Comparison of ENCODE assay signal across 10 cellular contexts in the genomic region with DNA sequence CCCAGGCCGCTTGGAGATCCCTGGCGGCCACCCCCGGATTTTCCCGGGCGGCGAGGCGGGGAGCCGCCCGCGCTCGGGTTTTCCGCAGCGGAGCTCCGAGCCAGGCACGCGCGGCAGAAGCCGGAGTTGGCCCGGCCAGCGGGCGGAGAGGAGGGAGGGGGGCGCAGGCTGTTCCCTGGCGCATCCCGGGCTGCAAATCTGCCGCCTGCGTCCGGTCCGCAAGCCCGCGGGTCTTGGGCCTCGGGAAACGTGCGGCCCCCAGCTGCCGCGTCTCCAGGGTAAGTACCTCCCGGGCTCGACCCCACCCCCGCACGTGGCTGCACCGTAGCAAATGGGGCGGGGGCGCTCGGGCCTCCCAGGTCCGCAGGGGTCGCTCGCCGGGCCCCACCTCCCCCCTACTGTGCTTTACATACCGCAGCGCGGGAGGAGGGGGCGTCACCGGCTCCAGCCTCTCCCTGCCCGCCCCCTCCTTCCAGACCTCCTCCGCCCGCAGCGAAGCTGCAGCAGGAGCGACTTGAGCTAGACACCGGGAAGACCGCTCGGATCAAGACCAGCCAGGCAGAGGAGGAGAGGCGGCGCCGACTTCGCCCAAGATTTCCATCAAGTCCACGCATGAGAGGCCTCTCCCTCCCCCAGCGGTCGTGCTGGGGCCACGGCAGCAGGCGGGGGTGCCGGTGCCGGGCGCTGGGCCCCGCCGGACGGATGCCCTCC. TPM values are rescaled to one million over a fixed set of nuclear protein-coding genes. Genes with fewer than 3 reads are reported as not detected.
DNase-seq lines count a peak whose midpoint lies in the region; ATAC-seq and TF ChIP-seq lines count a peak whose summit lies in the region.
"Had no signal": no experiment of that assay in that cellular context is flagged by ENCODE, and none has a peak within 500 bp of the region (broad histone marks: within the 10 kb centered on the region; RNA-seq: fewer than 3 reads in every experiment).

No MANE protein-coding gene starts in this region.

- in situ Hi-C loops in Panc1 (cut with HindIII; ENCODE audit: low pct_unique_long_range_greater_than_20kb, low sequenced_read_pairs): no loop called here

- TF ChIP-seq CTCF in Panc1 (IDR thresholded peaks at IDR 0.05) (no peak), fibroblast of mammary gland (conservative IDR thresholded peaks at IDR 0.05; ENCODE audit: control insufficient read depth, insufficient read depth, low read depth, low read length) (no peak), omental fat pad (IDR thresholded peaks at IDR 0.05) (no peak)

- intact Hi-C loops in Panc1 (cut with micrococcal nuclease; ENCODE audit: unreplicated experiment): loop anchor here (5.0 kb wide), 1 partner anchor 240 kb away; no protein-coding TSS in a partner anchor

- H3K4me3 ChIP-seq in Panc1 (ENCODE audit: low read depth in 2 of 2, low read length in 2 of 2): peak overlapping the region; percentile 25 to 62
- H3K4me3 ChIP-seq in fibroblast of mammary gland (ENCODE audit: control insufficient read depth, low read depth, low read length): peak overlapping the region; percentile 62

- POLR2A ChIA-PET in Panc1 (lab: Charles Lee): no interaction called here

- CTCF ChIA-PET in Panc1 (lab: Charles Lee): interaction anchor here (1.1 kb wide), 1 partner anchor 240 kb away, joined by 6 read pairs; no protein-coding TSS in a partner anchor

- H3K9me3 ChIP-seq in Panc1 (ENCODE audit: control insufficient read depth, insufficient read depth, low read depth, low read length): no peaks in the 10 kb centered on the region

- BruUV-seq in Panc1 (replicated peaks; lab: Mats Ljungman, UMichigan): no TSS peak

- no peaks in the 10 kb centered on the region; the same call in 1 of the 2 replicates for H3K4me1 ChIP-seq in Panc1 (ENCODE audit: control insufficient read depth, insufficient read depth, low read length)

- no peak for ATAC-seq in Panc1
- peak; percentile 1 for ATAC-seq in omental fat pad (ENCODE audit: low FRiP score)
- ATAC-seq in HG02970 (IDR thresholded peaks at IDR 0.05; ENCODE audit: low FRiP score, unreplicated experiment): no peak

- DNase-seq in COR-L47 (lab: John Stamatoyannopoulos, UW): peak; percentile 39
- no peak for DNase-seq in Panc1 (ENCODE audit: low read depth, low spot score)
- DNase-seq in fibroblast of mammary gland (ENCODE audit: low read depth): peak; percentile 30
- DNase-seq in omental fat pad (ENCODE audit: low spot score): no peak
- no peak for DNase-seq in DMS153 treated with DMSO at 0.1 percent for 48 hours (lab: John Stamatoyannopoulos, UW; ENCODE audit: unreplicated experiment)
- DNase-seq in NCI-H2081 (lab: John Stamatoyannopoulos, UW): no peak
- no peak for DNase-seq in cortex of kidney (lab: John Stamatoyannopoulos, UW)

- no peak overlapping the region; the same call in 1 of the 2 replicates for H3K27ac ChIP-seq in Panc1 (ENCODE audit: low read length)
- H3K27ac ChIP-seq: epithelial cell of prostate, HL-60 had no signal

- no peaks in the 10 kb centered on the region; the same call in 1 of the 2 replicates for H3K36me3 ChIP-seq in Panc1 (ENCODE audit: control insufficient read depth, insufficient read depth, low read length)

- H3K27me3 ChIP-seq in Panc1 (ENCODE audit: control insufficient read depth, insufficient read depth, low read length): no peaks in the 10 kb centered on the region; the same call in 1 of the 2 replicates

RNA-seq across cellular contexts. Expression of a gene that starts 1.6 kb away (rescaled TPM):
- total RNA-seq in Panc1 (2021; ENCODE audit: unreplicated experiment): 2.1 TPM
- polyA plus RNA-seq in Panc1 (2012; ENCODE audit: insufficient read length): 3.9 TPM
- 10 to 100 TPM in 2 of 4 donors, 1 to 10 TPM in 2; 7.2 to 26.8 (median 9.7) TPM for total RNA-seq in omental fat pad

RNA-seq across cellular contexts. Expression of a gene that starts 59.6 kb away (rescaled TPM):
- 77.5 TPM for total RNA-seq in Panc1 (2021; ENCODE audit: unreplicated experiment)
- polyA plus RNA-seq in Panc1 (2012; ENCODE audit: insufficient read length): 76.8 TPM
- total RNA-seq in omental fat pad: 100 to 1,000 TPM in 1 of 4 donors, 10 to 100 TPM in 3; 75.3 to 117 (median 88.1) TPM

Comparison
In these comparisons a context has a peak if more than half of its experiments do, and no peak if none do; other contexts are left out.
1. DNase-seq: peak in COR-L47 (single experiment) and fibroblast of mammary gland (single experiment); none in Panc1 (single experiment), omental fat pad (single experiment), DMS153 treated with DMSO at 0.1 percent for 48 hours (single experiment), NCI-H2081 (0 of 2) and cortex of kidney (single experiment).